Comparison of ENCODE assay signal across 20 cellular contexts in genomic region chr6:47276377-47276776, GRCh38. TPM values are rescaled to one million over a fixed set of nuclear protein-coding genes. Genes with fewer than 3 reads are reported as not detected.
DNase-seq lines count a peak whose midpoint lies in the region; ATAC-seq and TF ChIP-seq lines count a peak whose summit lies in the region.
"Had no signal": no experiment of that assay in that cellular context is flagged by ENCODE, and none has a peak within 500 bp of the region (broad histone marks: within the 10 kb centered on the region; RNA-seq: fewer than 3 reads in every experiment).

No MANE protein-coding gene starts in this region.

- POLR2A ChIA-PET in PC-9 (lab: Charles Lee; ENCODE audit: unreplicated experiment), result interaction anchor here (0.6 to 0.7 kb wide), 2 partner anchors 195 to 654 kb away, joined by 3 to 5 read pairs; no protein-coding TSS in a partner anchor

- CTCF ChIA-PET in PC-9 (lab: Charles Lee), result interaction anchor here (0.7 kb wide), 1 partner anchor 14 kb away, joined by 3 read pairs; no protein-coding TSS in a partner anchor

- H3K9me2 ChIP-seq in PC-9 (ENCODE audit: insufficient read depth), result no peaks in the 10 kb centered on the region

- no peak overlapping the region for H3K4me2 ChIP-seq in PC-9

- BruUV-seq in PC-9 (replicated peaks; lab: Mats Ljungman, UMichigan), result no TSS peak

- intact Hi-C loops in PC-9 (cut with micrococcal nuclease; ENCODE audit: unreplicated experiment), result no loop called here
- intact Hi-C loops in mucosa of descending colon (cut with DNase I, micrococcal nuclease), result no loop called here

- H3K4me3 ChIP-seq in PC-9, result no peak overlapping the region
- H3K4me3 ChIP-seq in mucosa of descending colon, result no peak overlapping the region
- H3K4me3 ChIP-seq: GM12878 had no signal

- no peak for TF ChIP-seq CTCF in PC-9 (conservative IDR thresholded peaks at IDR 0.05)
- no peak for TF ChIP-seq CTCF in mucosa of descending colon (IDR thresholded peaks at IDR 0.05)

- no peaks in the 10 kb centered on the region for H3K9me3 ChIP-seq in PC-9 (ENCODE audit: insufficient read depth, low read depth)
- H3K9me3 ChIP-seq in mucosa of descending colon, result no peaks in the 10 kb centered on the region

- peak; percentile 47 for DNase-seq in G401 (ENCODE audit: low spot score)
- peak in 1 of 2 experiments; percentile 16 for DNase-seq in PC-9
- DNase-seq in mucosa of descending colon, result peak in 1 of 3 donors; percentile 20
- no peak for DNase-seq in 8988T
- no peak for DNase-seq in midbrain (lab: John Stamatoyannopoulos, UW)
- DNase-seq in NCI-H1417 treated with DMSO at 0.1 percent for 48 hours (lab: John Stamatoyannopoulos, UW), result no peak
- DNase-seq: DMS153, GF-D8, HFFc6, NCI-H1048, NCI-H226, NCI-H774, PC-3, SIG-M5, T-helper 1 cell, T1000 had no signal

- H2AFZ ChIP-seq in PC-9, result no peak overlapping the region

- H3F3A ChIP-seq in PC-9 (ENCODE audit: insufficient read depth, low read depth), result peaks cover 75% of the 10 kb centered on the region

- peak; percentile 57 for ATAC-seq in HG03354 (IDR thresholded peaks at IDR 0.05; ENCODE audit: poor library complexity, severe bottlenecking, unreplicated experiment)
- ATAC-seq in mucosa of descending colon, result peak; percentile 81
- no peak for ATAC-seq in GM21515 (IDR thresholded peaks at IDR 0.05; ENCODE audit: unreplicated experiment)
- ATAC-seq: GM12878, PC-3 had no signal

- H3K36me3 ChIP-seq in PC-9 (ENCODE audit: low read depth), result peaks cover 89% of the 10 kb centered on the region
- no peaks in the 10 kb centered on the region for H3K36me3 ChIP-seq in mucosa of descending colon (ENCODE audit: low read depth)

- H4K20me1 ChIP-seq in PC-9 (ENCODE audit: insufficient read depth), result peaks cover 90% of the 10 kb centered on the region

- in situ Hi-C loops in G401 (cut with HindIII; ENCODE audit: low sequenced_read_pairs), result no loop called here

- no peaks in the 10 kb centered on the region for H3K27me3 ChIP-seq in PC-9 (ENCODE audit: insufficient read depth, low read depth)

- peaks cover 49% of the 10 kb centered on the region for H3K4me1 ChIP-seq in PC-9 (replicated peaks; ENCODE audit: insufficient read depth)
- no peaks in the 10 kb centered on the region for H3K4me1 ChIP-seq in mucosa of descending colon (ENCODE audit: low read depth)

- H3K79me2 ChIP-seq in PC-9 (ENCODE audit: low read depth), result peaks cover 99% of the 10 kb centered on the region

- H3K27ac ChIP-seq in PC-9, result 0 out of 2 replicates have a peak overlapping the region, but pooled peaks have one; percentile 28
- H3K27ac ChIP-seq: RWPE1 had no signal

RNA-seq across cellular contexts. Expression of gene TNFRSF21, which starts 33.3 kb away (rescaled TPM):
- 0.12 and 1.7 TPM in 2 replicates for total RNA-seq in G401 (2014; rRNA removed; shearing (Covaris generic))
- total RNA-seq in PC-9 (2021), result 172 and 219 TPM in 2 replicates
- total RNA-seq in mucosa of descending colon, result 10 to 100 TPM; 54.8 to 92.5 (median 75.4) TPM

Comparison
In these comparisons a context has a peak if more than half of its experiments do, and no peak if none do; other contexts are left out.
1. RNA of gene TNFRSF21, which starts 33.3 kb away (total RNA-seq): 172 to 219 TPM in PC-9 and 54.8 to 92.5 TPM in mucosa of descending colon; 0.12 to 1.7 TPM in G401; every median in the first group is over 10 times any median in the second.